In the genomic region with DNA sequence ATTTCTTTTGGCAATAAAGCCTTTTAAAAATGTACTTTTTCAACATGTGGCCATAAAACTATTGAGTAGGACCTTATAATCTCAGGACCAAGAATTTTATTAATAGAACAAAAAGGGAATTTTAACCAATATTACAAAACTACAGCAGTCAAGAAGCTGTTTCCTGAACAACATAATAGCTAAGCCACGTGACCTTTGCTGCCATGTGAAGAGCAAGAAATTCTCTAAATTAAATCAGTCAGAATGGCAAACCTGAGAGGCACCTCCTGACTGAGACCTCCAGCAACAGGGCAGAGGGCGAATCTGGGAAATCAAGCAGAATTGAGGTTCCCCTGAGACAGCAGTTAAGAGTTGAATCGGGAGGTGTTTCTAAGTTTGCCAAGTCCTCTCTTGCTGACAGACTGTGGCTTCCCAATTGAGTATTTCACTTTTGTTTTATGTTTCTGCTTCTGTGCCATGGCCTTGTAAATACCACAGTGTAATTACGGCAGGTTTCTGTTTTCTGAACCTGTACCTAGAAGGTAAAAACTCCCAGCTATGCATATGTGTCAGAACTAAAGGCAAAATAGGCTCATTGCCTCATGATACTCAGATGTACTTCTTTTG, we compare ENCODE assay signal across 11 cellular contexts.
DNase-seq lines count a peak whose midpoint lies in the region; ATAC-seq, FAIRE-seq and TF ChIP-seq lines count a peak whose summit lies in the region.
"Had no signal": no experiment of that assay in that cellular context is flagged by ENCODE, and none has a peak within 500 bp of the region (broad histone marks: within the 10 kb centered on the region; RNA-seq: fewer than 3 reads in every experiment).

No MANE protein-coding gene starts in this region.

- no peaks in the 10 kb centered on the region for H3K4me1 ChIP-seq in Caco-2

- peak; percentile 90 for FAIRE-seq in GM19239 (lab: Jason Lieb, UNC)
- no peak for FAIRE-seq in HTR-8/SVneo (lab: Jason Lieb, UNC)

- peaks cover 11% of the 10 kb centered on the region for H3K27me3 Mint-ChIP-seq in Caco-2 (ENCODE audit: insufficient read depth, unreplicated experiment)

- H3K4me1 Mint-ChIP-seq in Caco-2 (ENCODE audit: low read depth, unreplicated experiment): no peaks in the 10 kb centered on the region

- TF ChIP-seq CTCF in GM12864 (IDR thresholded peaks at IDR 0.05; ENCODE audit: low read depth, low read length, missing control alignments) (no peak), Caco-2 (IDR thresholded peaks at IDR 0.05; ENCODE audit: insufficient read depth in 1 of 2, low read depth in 1 of 2, low read length in 1 of 2, severe bottlenecking in 1 of 2, unreplicated experiment in 1 of 2) (no peak)

- no peaks in the 10 kb centered on the region for H3K9me3 Mint-ChIP-seq in Caco-2 (ENCODE audit: unreplicated experiment)
- H3K9me3 Mint-ChIP-seq: activated naive CD4-positive, alpha-beta T cell treated with anti-CD3 and anti-CD28 coated beads, Interleukin-2, amount 50 U/mL, for 72 hours had no signal

- H3K36me3 ChIP-seq in Caco-2 (ENCODE audit: control insufficient read depth, insufficient read depth, low read length): no peaks in the 10 kb centered on the region

- no peak overlapping the region for H3K4me3 Mint-ChIP-seq in Caco-2 (ENCODE audit: unreplicated experiment)

- CTCF ChIA-PET in Caco-2 (lab: Charles Lee): no interaction called here

- H3K4me3 ChIP-seq in GM12864 (ENCODE audit: low read depth, low read length): no peak overlapping the region
- H3K4me3 ChIP-seq in Caco-2 (ENCODE audit: low read depth, low read length): no peak overlapping the region

- H3K9me3 ChIP-seq in Caco-2: no peaks in the 10 kb centered on the region

- ATAC-seq in HG02623 (IDR thresholded peaks at IDR 0.05; ENCODE audit: unreplicated experiment) (peak; percentile 98), HG03432 (IDR thresholded peaks at IDR 0.05; ENCODE audit: unreplicated experiment) (peak; percentile 98)

- no TSS peak for BruUV-seq in Caco-2 (replicated peaks; lab: Mats Ljungman, UMichigan)

- intact Hi-C loops in Caco-2 (cut with micrococcal nuclease; ENCODE audit: unreplicated experiment): no loop called here

- H3K36me3 Mint-ChIP-seq in Caco-2 (ENCODE audit: insufficient read depth, unreplicated experiment): no peaks in the 10 kb centered on the region
- H3K36me3 Mint-ChIP-seq: activated naive CD4-positive, alpha-beta T cell treated with anti-CD3 and anti-CD28 coated beads, Interleukin-2, amount 50 U/mL, for 72 hours had no signal

- POLR2A ChIA-PET in Caco-2 (lab: Charles Lee): no interaction called here

- DNase-seq in GM12864 (ENCODE audit: low read depth) (peak; percentile 56), GM19239 (ENCODE audit: insufficient read length, low spot score) (no peak), GM03348 (ENCODE audit: low spot score) (no peak), hypothalamus (lab: John Stamatoyannopoulos, UW) (no peak), HTR-8/SVneo (ENCODE audit: insufficient read length, low spot score) (no peak), Caco-2 (no peak)
- DNase-seq: activated CD4-positive, alpha-beta T cell treated with anti-CD3 and anti-CD28 coated beads for 4 hours; NCI-H187 treated with DMSO at 0.1 percent for 48 hours had no signal

- H3K27ac Mint-ChIP-seq in Caco-2 (ENCODE audit: unreplicated experiment): no peak overlapping the region
- H3K27ac Mint-ChIP-seq: activated naive CD4-positive, alpha-beta T cell treated with anti-CD3 and anti-CD28 coated beads, Interleukin-2, amount 50 U/mL, for 72 hours had no signal

- H3K27me3 ChIP-seq in Caco-2 (replicated peaks; ENCODE audit: control insufficient read depth, insufficient read depth, low read length): no peaks in the 10 kb centered on the region
